26 cellular contexts compared by ENCODE assay signal in genomic region chr9:113728989-113729388, GRCh38.
"Had no signal": no experiment of that assay in that cellular context is flagged by ENCODE, and none has a peak within 500 bp of the region (broad histone marks: within the 10 kb centered on the region; RNA-seq: fewer than 3 reads in every experiment).

No MANE protein-coding gene starts in this region.

- ATAC-seq: stimulated activated effector memory CD8-positive, alpha-beta T cell treated with anti-CD3 and anti-CD28 coated beads, Interleukin-12 subunit alpha, Interleukin-12 subunit beta, amount 100 ng/mL, for 72 hours; stimulated activated memory B cell treated with anti-CD40 and anti-IgM and Interleukin-4, amounts not matched to agents 10 μg/mL and 1 μg/mL and 100 μg/mL, for 72 hours; stimulated activated naive B cell treated with anti-CD40 and anti-IgM and Interleukin-4, amounts not matched to agents 10 μg/mL and 1 μg/mL and 100 μg/mL, for 72 hours; stimulated activated naive CD8-positive, alpha-beta T cell treated with anti-CD3 and anti-CD28 coated beads, Interleukin-15, amount 100 ng/mL, for 72 hours; stimulated activated naive CD8-positive, alpha-beta T cell treated with anti-CD3 and anti-CD28 coated beads, Interleukin-15, Interleukin-2, amounts not matched to agents 100 U/mL and 50 U/mL, for 24 hours; upper lobe of right lung had no signal

- H3K4me1 ChIP-seq: stomach, suprapubic skin, testis, thyroid gland, tibial artery, tibial nerve, transverse colon, upper lobe of left lung, upper lobe of right lung, uterus, vagina had no signal

- H3K4me3 ChIP-seq: stomach, suprapubic skin, testis, thoracic aorta, thyroid gland, tibial artery, tibial nerve, transverse colon, upper lobe of left lung, upper lobe of right lung, uterus, vagina had no signal

- H3K36me3 ChIP-seq: stomach, suprapubic skin, thoracic aorta, thyroid gland, tibial nerve, transverse colon, upper lobe of left lung, upper lobe of right lung, uterus, vagina had no signal

- H3K27ac ChIP-seq: stomach, suprapubic skin, testis, thoracic aorta, thyroid gland, tibial artery, tibial nerve, transverse colon, upper lobe of left lung, upper lobe of right lung, uterus, vagina had no signal

- H3K9me3 ChIP-seq: testis, thoracic aorta, thyroid gland had no signal

- DNase-seq: stimulated activated CD4-positive, alpha-beta T cell treated with anti-CD3 and anti-CD28 coated beads, Interleukin-2, amount 100 ng/mL, for 48 hours; stimulated activated CD4-positive, alpha-beta T cell treated with anti-CD3 and anti-CD28 coated beads, Interleukin-4, amount 100 ng/mL, for 1 hour; stimulated activated CD4-positive, alpha-beta T cell treated with anti-CD3 and anti-CD28 coated beads, Interleukin-4, amount 100 ng/mL, for 24 hours; stimulated activated CD4-positive, alpha-beta T cell treated with anti-CD3 and anti-CD28 coated beads, Interleukin-4, amount 100 ng/mL, for 4 hours; stimulated activated CD8-positive, alpha-beta memory T cell treated with anti-CD3 and anti-CD28 coated beads, Interleukin-4, amount 100 ng/mL, for 48 hours; stimulated activated naive B cell treated with anti-CD40 and anti-IgM and Interleukin-4, amounts not matched to agents 10 μg/mL and 1 μg/mL and 100 μg/mL, for 72 hours; stimulated activated naive CD4-positive, alpha-beta T cell; stimulated activated naive CD4-positive, alpha-beta T cell treated with Interleukin-2 at 50 U/mL for 16 hours; stimulated activated naive CD8-positive, alpha-beta T cell treated with anti-CD3 and anti-CD28 coated beads, Interleukin-15, amount 100 ng/mL, for 72 hours; stimulated activated naive CD8-positive, alpha-beta T cell treated with anti-CD3 and anti-CD28 coated beads, Interleukin-15, Interleukin-2, amounts not matched to agents 100 U/mL and 50 U/mL, for 24 hours; stomach; substantia nigra; testis; thyroid gland; tibial artery; transverse colon; trophoblast cell; upper lobe of left lung; upper lobe of right lung; uterus had no signal

- H3K27me3 ChIP-seq: stomach, suprapubic skin, testis, thyroid gland, tibial artery, tibial nerve, transverse colon, upper lobe of left lung, upper lobe of right lung, uterus, vagina had no signal
